Comparison of ENCODE assay signal across 14 cellular contexts in the genomic region with DNA sequence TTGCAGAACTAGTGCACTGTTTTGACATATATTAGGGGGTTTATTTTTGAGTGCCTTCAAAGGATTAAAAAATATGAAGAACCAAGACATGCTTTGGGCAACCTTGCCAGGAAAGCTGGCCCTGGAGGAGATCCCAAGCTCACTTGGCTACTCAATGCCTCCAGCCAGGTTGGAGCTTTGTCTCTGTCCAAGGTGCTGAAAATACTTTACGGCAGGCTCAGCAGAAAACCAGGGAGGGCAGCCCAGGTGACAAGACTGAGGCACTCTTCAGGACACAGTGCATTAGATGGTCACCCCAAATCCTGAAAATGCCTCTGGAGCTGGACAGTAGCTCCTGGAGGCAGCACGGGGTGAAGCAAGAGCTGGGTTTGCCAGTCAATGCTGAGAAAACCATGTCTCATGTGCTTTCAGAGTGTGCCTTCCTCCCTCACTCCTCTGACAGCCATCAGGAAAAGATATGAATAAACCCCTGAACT. TPM values are rescaled to one million over a fixed set of nuclear protein-coding genes. Genes with fewer than 3 reads are reported as not detected.
DNase-seq lines count a peak whose midpoint lies in the region; ATAC-seq and TF ChIP-seq lines count a peak whose summit lies in the region.
"Had no signal": no experiment of that assay in that cellular context is flagged by ENCODE, and none has a peak within 500 bp of the region (broad histone marks: within the 10 kb centered on the region; RNA-seq: fewer than 3 reads in every experiment).

No MANE protein-coding gene starts in this region.

- peaks cover 0 to under 1% (median 0%) of the 10 kb centered on the region in 8 donors for H3K9me3 Mint-ChIP-seq in CD4-positive, alpha-beta memory T cell
- no peaks in the 10 kb centered on the region for H3K9me3 Mint-ChIP-seq in activated CD8-positive, alpha-beta T cell treated with anti-CD3 and anti-CD28 coated beads, Interleukin-2, amount 10 ng/mL, durations not matched to agents 7 days and 5 days (ENCODE audit: insufficient read depth)
- H3K9me3 Mint-ChIP-seq: activated T-helper 1 cell treated with anti-CD3 and anti-CD28 coated beads, Interleukin-12 subunit alpha, Interleukin-12 subunit beta, Interleukin-2, Interleukin-4 antibody, amounts not matched to agents 30 ng/mL and 10 ng/mL and 1 ng/mL, durations not matched to agents 14 hours and 24 hours and 36 hours; stimulated activated naive CD8-positive, alpha-beta T cell treated with anti-CD3 and anti-CD28 coated beads, Interleukin-15, Interleukin-2, amounts not matched to agents 100 ng/mL and 50 ng/mL, for 24 hours had no signal

- peaks cover 7% of the 10 kb centered on the region for H3K27me3 ChIP-seq in CD4-positive, alpha-beta memory T cell (ENCODE audit: insufficient read depth, low read length)
- H3K27me3 ChIP-seq in lower lobe of right lung (ENCODE audit: low read depth) = peaks cover 36% of the 10 kb centered on the region

- peaks cover 7 to 11% of the 10 kb centered on the region in 2 donors for H3K27me3 Mint-ChIP-seq in CD4-positive, alpha-beta memory T cell
- peaks cover 49% of the 10 kb centered on the region for H3K27me3 Mint-ChIP-seq in activated CD8-positive, alpha-beta T cell treated with anti-CD3 and anti-CD28 coated beads, Interleukin-2, amount 10 ng/mL, durations not matched to agents 7 days and 5 days (ENCODE audit: low read depth)

- H3K4me1 Mint-ChIP-seq in CD4-positive, alpha-beta memory T cell = peaks cover 15 to 32% (median 21%) of the 10 kb centered on the region in 4 donors
- peaks cover 15% of the 10 kb centered on the region for H3K4me1 Mint-ChIP-seq in activated CD8-positive, alpha-beta T cell treated with anti-CD3 and anti-CD28 coated beads, Interleukin-2, amount 10 ng/mL, durations not matched to agents 7 days and 5 days (ENCODE audit: low read depth)

- no peak overlapping the region for H3K4me3 Mint-ChIP-seq in CD4-positive, alpha-beta memory T cell
- H3K4me3 Mint-ChIP-seq in activated CD8-positive, alpha-beta T cell treated with anti-CD3 and anti-CD28 coated beads, Interleukin-2, amount 10 ng/mL, durations not matched to agents 7 days and 5 days = no peak overlapping the region
- H3K4me3 Mint-ChIP-seq: activated T-helper 1 cell treated with anti-CD3 and anti-CD28 coated beads, Interleukin-12 subunit alpha, Interleukin-12 subunit beta, Interleukin-2, Interleukin-4 antibody, amounts not matched to agents 30 ng/mL and 10 ng/mL and 1 ng/mL, durations not matched to agents 14 hours and 24 hours and 36 hours; stimulated activated naive CD8-positive, alpha-beta T cell treated with anti-CD3 and anti-CD28 coated beads, Interleukin-15, Interleukin-2, amounts not matched to agents 100 ng/mL and 50 ng/mL, for 24 hours had no signal

- H3K36me3 ChIP-seq in CD4-positive, alpha-beta memory T cell (ENCODE audit: insufficient read depth, low read length) = no peaks in the 10 kb centered on the region
- H3K36me3 ChIP-seq in lower lobe of right lung = no peaks in the 10 kb centered on the region

- H3K27ac ChIP-seq in CD4-positive, alpha-beta memory T cell (ENCODE audit: low read depth, low read length) = no peak overlapping the region
- no peak overlapping the region for H3K27ac ChIP-seq in lower lobe of right lung
- H3K27ac ChIP-seq: SK-N-MC had no signal

- peak overlapping the region in 3 of 7 donors; percentile 36 to 62 (median 49) for H3K27ac Mint-ChIP-seq in CD4-positive, alpha-beta memory T cell
- H3K27ac Mint-ChIP-seq in activated CD8-positive, alpha-beta T cell treated with anti-CD3 and anti-CD28 coated beads, Interleukin-2, amount 10 ng/mL, durations not matched to agents 7 days and 5 days = no peak overlapping the region
- H3K27ac Mint-ChIP-seq: activated T-helper 1 cell treated with anti-CD3 and anti-CD28 coated beads, Interleukin-12 subunit alpha, Interleukin-12 subunit beta, Interleukin-2, Interleukin-4 antibody, amounts not matched to agents 30 ng/mL and 10 ng/mL and 1 ng/mL, durations not matched to agents 14 hours and 24 hours and 36 hours; stimulated activated naive CD8-positive, alpha-beta T cell treated with anti-CD3 and anti-CD28 coated beads, Interleukin-15, Interleukin-2, amounts not matched to agents 100 ng/mL and 50 ng/mL, for 24 hours had no signal

- H3K4me1 ChIP-seq in CD4-positive, alpha-beta memory T cell (ENCODE audit: insufficient read depth, low read length) = peaks cover 31% of the 10 kb centered on the region
- H3K4me1 ChIP-seq in lower lobe of right lung = peaks cover 11% of the 10 kb centered on the region

- peak; percentile 47 to 53 (median 50) for DNase-seq in CD4-positive, alpha-beta memory T cell
- peak; percentile 68 for DNase-seq in HuH-7 (ENCODE audit: low spot score)
- peak; percentile 65 for DNase-seq in activated CD8-positive, alpha-beta T cell treated with anti-CD3 and anti-CD28 coated beads, Interleukin-2, amount 10 ng/mL, durations not matched to agents 7 days and 5 days
- DNase-seq in kidney glomerular epithelial cell (lab: John Stamatoyannopoulos, UW) = peak; percentile 47
- no peak for DNase-seq in lower lobe of right lung
- no peak for DNase-seq in NCI-H2107 (lab: John Stamatoyannopoulos, UW)
- DNase-seq: effector CD8-positive, alpha-beta T cell; NCI-H2029 treated with DMSO at 0.1 percent for 48 hours had no signal

- peak; percentile 22 for ATAC-seq in activated CD8-positive, alpha-beta T cell treated with anti-CD3 and anti-CD28 coated beads, Interleukin-2, amount 10 ng/mL, durations not matched to agents 7 days and 5 days
- ATAC-seq in lower lobe of right lung (no peak), GM18520 (IDR thresholded peaks at IDR 0.05; ENCODE audit: unreplicated experiment) (no peak), GM18873 (IDR thresholded peaks at IDR 0.05; ENCODE audit: low FRiP score, unreplicated experiment) (no peak)

- no peak overlapping the region for H3K4me3 ChIP-seq in CD4-positive, alpha-beta memory T cell (ENCODE audit: low read length in 2 of 2)
- H3K4me3 ChIP-seq in lower lobe of right lung = no peak overlapping the region
- H3K4me3 ChIP-seq: SK-N-MC had no signal

- intact Hi-C loops in CD4-positive, alpha-beta memory T cell (cut with micrococcal nuclease) = no loop called here
- intact Hi-C loops in lower lobe of right lung (cut with DNase I) = no loop called here

- H3K36me3 Mint-ChIP-seq in CD4-positive, alpha-beta memory T cell = peaks cover 0 to under 1% of the 10 kb centered on the region in 2 donors
- no peaks in the 10 kb centered on the region for H3K36me3 Mint-ChIP-seq in activated CD8-positive, alpha-beta T cell treated with anti-CD3 and anti-CD28 coated beads, Interleukin-2, amount 10 ng/mL, durations not matched to agents 7 days and 5 days (ENCODE audit: low read depth)

- no peak for TF ChIP-seq CTCF in lower lobe of right lung (IDR thresholded peaks at IDR 0.05)

- no peaks in the 10 kb centered on the region for H3K9me3 ChIP-seq in CD4-positive, alpha-beta memory T cell (ENCODE audit: control insufficient read depth in 1 of 2, low read length in 2 of 2)
- H3K9me3 ChIP-seq in lower lobe of right lung = no peaks in the 10 kb centered on the region

- CTCF ChIA-PET in CD4-positive, alpha-beta memory T cell (lab: Charles Lee; ENCODE audit: partially characterized antibody) = interaction anchor here (0.8 to 5.7 kb wide), 16 partner anchors 9 to 127 kb away, joined by 3 to 86 read pairs (median 8); partner anchors contain the start of gene ABCB8
- CTCF ChIA-PET in activated CD8-positive, alpha-beta T cell treated with anti-CD3 and anti-CD28 coated beads, Interleukin-2, amount 10 ng/mL, durations not matched to agents 7 days and 5 days (lab: Charles Lee) = interaction anchor here (0.8 to 6.3 kb wide), 8 partner anchors 10 to 86 kb away, joined by 3 to 82 read pairs (median 28); partner anchors contain the start of gene ABCB8

- POLR2A ChIA-PET in CD4-positive, alpha-beta memory T cell (lab: Charles Lee; ENCODE audit: partially characterized antibody) = interaction anchor here (0.8 to 3.3 kb wide), 10 partner anchors 9 to 73 kb away, joined by 3 to 31 read pairs (median 3); no protein-coding TSS in a partner anchor
- POLR2A ChIA-PET in activated CD8-positive, alpha-beta T cell treated with anti-CD3 and anti-CD28 coated beads, Interleukin-2, amount 10 ng/mL, durations not matched to agents 7 days and 5 days (lab: Charles Lee) = no interaction called here

RNA-seq across cellular contexts. Expression of gene KCNH2, which starts 5.8 kb away (rescaled TPM):
- 1 to 10 TPM; 2.3 to 2.6 TPM for total RNA-seq in CD4-positive, alpha-beta memory T cell
- 1 to 10 TPM; 1.8 to 2.4 TPM for polyA plus RNA-seq in CD4-positive, alpha-beta memory T cell
- not detected for total RNA-seq in activated CD8-positive, alpha-beta T cell treated with anti-CD3 and anti-CD28 coated beads, Interleukin-2, amount 10 ng/mL, durations not matched to agents 7 days and 5 days
- total RNA-seq in lower lobe of right lung = 2.4 TPM

RNA-seq across cellular contexts. Expression of gene NOS3, which starts 6.9 kb away (rescaled TPM):
- total RNA-seq in CD4-positive, alpha-beta memory T cell = 1 to 10 TPM; 4.0 to 4.6 TPM
- polyA plus RNA-seq in CD4-positive, alpha-beta memory T cell = 10 to 100 TPM in 1 of 2 donors, 1 to 10 TPM in 1; 6.6 to 14.9 TPM
- 10 to 100 TPM; 12.2 to 13.8 TPM for total RNA-seq in activated CD8-positive, alpha-beta T cell treated with anti-CD3 and anti-CD28 coated beads, Interleukin-2, amount 10 ng/mL, durations not matched to agents 7 days and 5 days
- 15.1 TPM for total RNA-seq in lower lobe of right lung

RNA-seq across cellular contexts. Expression of gene ATG9B, which starts 40.4 kb away (rescaled TPM):
- total RNA-seq in CD4-positive, alpha-beta memory T cell = 10 to 100 TPM; 29.3 to 29.9 TPM
- polyA plus RNA-seq in CD4-positive, alpha-beta memory T cell = 10 to 100 TPM; 16.9 to 36.6 TPM
- total RNA-seq in activated CD8-positive, alpha-beta T cell treated with anti-CD3 and anti-CD28 coated beads, Interleukin-2, amount 10 ng/mL, durations not matched to agents 7 days and 5 days = 1 to 10 TPM; 6.8 to 7.4 TPM
- total RNA-seq in lower lobe of right lung = 0.38 TPM
- total RNA-seq: skeletal muscle tissue had no signal

RNA-seq across cellular contexts. Expression of gene ABCB8, which starts 44.3 kb away (rescaled TPM):
- total RNA-seq in CD4-positive, alpha-beta memory T cell = 10 to 100 TPM; 71.2 to 75.8 TPM
- 10 to 100 TPM; 17.8 to 22.8 TPM for polyA plus RNA-seq in CD4-positive, alpha-beta memory T cell
- 10 to 100 TPM; 48.0 to 49.5 TPM for total RNA-seq in activated CD8-positive, alpha-beta T cell treated with anti-CD3 and anti-CD28 coated beads, Interleukin-2, amount 10 ng/mL, durations not matched to agents 7 days and 5 days
- total RNA-seq in lower lobe of right lung = 42.4 TPM

Comparison
In these comparisons a context has a peak if more than half of its experiments do, and no peak if none do; other contexts are left out.
1. DNase-seq: peak in CD4-positive, alpha-beta memory T cell (5 of 5), HuH-7 (single experiment), activated CD8-positive, alpha-beta T cell treated with anti-CD3 and anti-CD28 coated beads, Interleukin-2, amount 10 ng/mL, durations not matched to agents 7 days and 5 days (single experiment) and kidney glomerular epithelial cell (single experiment); none in lower lobe of right lung (single experiment) and NCI-H2107 (single experiment).